In the genomic region with DNA sequence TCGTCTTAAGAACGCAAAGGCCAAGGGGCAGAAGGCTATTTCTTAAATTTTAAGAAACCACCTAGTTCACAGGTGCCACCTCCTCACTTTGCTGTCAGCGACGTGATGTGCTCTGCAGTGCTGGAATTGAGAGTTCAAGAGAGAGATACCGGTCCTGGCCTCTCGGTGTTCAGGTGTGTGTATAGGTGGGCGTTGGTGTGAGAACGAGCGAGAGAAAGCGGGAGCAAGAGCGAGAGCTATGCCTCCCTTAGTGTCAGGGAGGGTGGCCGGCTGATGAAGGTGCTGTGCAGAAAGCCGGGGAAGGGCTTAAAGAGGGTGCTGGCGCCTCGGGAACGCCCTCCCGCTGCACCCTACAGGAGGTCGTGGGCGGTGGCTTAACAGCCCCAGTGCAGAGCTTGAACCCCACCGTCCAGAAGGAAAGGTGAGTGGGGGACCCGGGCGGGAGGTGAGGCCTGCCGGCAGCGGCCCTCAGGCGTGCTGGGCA, we compare ENCODE assay signal across 8 cellular contexts.
DNase-seq lines count a peak whose midpoint lies in the region; TF ChIP-seq lines count a peak whose summit lies in the region.

No MANE protein-coding gene starts in this region.

- no peak overlapping the region for H3K27ac Mint-ChIP-seq in neural progenitor cell

- H2AFZ ChIP-seq in KMS-11 (ENCODE audit: low read depth) (peak overlapping the region; percentile 75), neural progenitor cell (replicated peaks) (peak overlapping the region; percentile 95)

- peak overlapping the region; percentile 82 for H3K4me3 Mint-ChIP-seq in neural progenitor cell

- H3K9me3 ChIP-seq in ES-I3 (ENCODE audit: control insufficient read depth, insufficient read depth, low read length), result no peaks in the 10 kb centered on the region; the same call in 1 of the 2 replicates
- H3K9me3 ChIP-seq in breast epithelium, result peaks cover 0 to 14% of the 10 kb centered on the region in 2 donors
- no peaks in the 10 kb centered on the region for H3K9me3 ChIP-seq in neural progenitor cell (ENCODE audit: low read depth)
- peaks cover 0 to 3% of the 10 kb centered on the region in 2 donors for H3K9me3 ChIP-seq in uterus

- peak overlapping the region; percentile 21 for H3K4me3 ChIP-seq in KMS-11 (IDR thresholded peaks at IDR 0.05; ENCODE audit: insufficient read depth, low read depth, low read length)
- H3K4me3 ChIP-seq in breast epithelium, result peak overlapping the region in 2 of 3 donors; percentile 48 to 57
- H3K4me3 ChIP-seq in neural progenitor cell, result peak overlapping the region; percentile 57
- no peak overlapping the region for H3K4me3 ChIP-seq in uterus

- H3K4me2 ChIP-seq in KMS-11 (peak overlapping the region; percentile 60), neural progenitor cell (peak overlapping the region; percentile 98)

- H3K27me3 ChIP-seq in KMS-11 (ENCODE audit: insufficient read depth, low read depth) (no peaks in the 10 kb centered on the region), breast epithelium (peaks cover 18 to 63% of the 10 kb centered on the region in 2 donors), neural progenitor cell (peaks cover 87% of the 10 kb centered on the region), uterus (peaks cover 7 to 67% of the 10 kb centered on the region in 2 donors)

- H3K4me1 ChIP-seq in ES-I3 (ENCODE audit: insufficient read depth, low read length) (no peaks in the 10 kb centered on the region), KMS-11 (ENCODE audit: low read depth, poor library complexity, severe bottlenecking) (peaks cover 8% of the 10 kb centered on the region), breast epithelium (peaks cover 12 to 34% of the 10 kb centered on the region in 2 donors), neural progenitor cell (peaks cover 19% of the 10 kb centered on the region), uterus (peaks cover 0 to 37% of the 10 kb centered on the region in 2 donors)

- H4K20me1 ChIP-seq in KMS-11 (ENCODE audit: insufficient read depth) (no peaks in the 10 kb centered on the region), neural progenitor cell (ENCODE audit: low read depth) (peaks cover 21% of the 10 kb centered on the region)

- peaks cover 32% of the 10 kb centered on the region for H3F3A ChIP-seq in neural progenitor cell (ENCODE audit: low read depth)

- H3K27ac ChIP-seq in KMS-11 (no peak overlapping the region; the same call in 1 of the 2 replicates), breast epithelium (no peak overlapping the region), neural progenitor cell (no peak overlapping the region), uterus (no peak overlapping the region)

- no peaks in the 10 kb centered on the region for H3K36me3 ChIP-seq in ES-I3 (ENCODE audit: insufficient read depth, low read length)
- H3K36me3 ChIP-seq in KMS-11 (ENCODE audit: insufficient read depth), result no peaks in the 10 kb centered on the region
- no peaks in the 10 kb centered on the region for H3K36me3 ChIP-seq in breast epithelium
- no peaks in the 10 kb centered on the region for H3K36me3 ChIP-seq in neural progenitor cell
- no peaks in the 10 kb centered on the region for H3K36me3 ChIP-seq in uterus

- H3K36me3 Mint-ChIP-seq in neural progenitor cell, result no peaks in the 10 kb centered on the region

- H3K79me2 ChIP-seq in KMS-11 (ENCODE audit: insufficient read depth, low read depth) (peaks cover 3% of the 10 kb centered on the region; the same call in 1 of the 2 replicates), neural progenitor cell (ENCODE audit: low read depth) (no peaks in the 10 kb centered on the region)

- no peak for TF ChIP-seq POLR2A in breast epithelium (IDR thresholded peaks at IDR 0.05)
- no peak for TF ChIP-seq POLR2A in uterus (IDR thresholded peaks at IDR 0.05)

- in situ Hi-C loops in GM13976 (cut with MboI; ENCODE audit: low sequenced_read_pairs, unreplicated experiment), result no loop called here

- TF ChIP-seq CTCF in KMS-11 (conservative IDR thresholded peaks at IDR 0.05; ENCODE audit: low read depth, low read length), result no peak
- TF ChIP-seq CTCF in breast epithelium (IDR thresholded peaks at IDR 0.05), result no peak
- TF ChIP-seq CTCF in neural progenitor cell (IDR thresholded peaks at IDR 0.05), result no peak
- TF ChIP-seq CTCF in GM13976 (IDR thresholded peaks at IDR 0.05; ENCODE audit: borderline replicate concordance, control extremely low read depth, extremely low read depth, insufficient read depth, missing control alignments), result no peak
- no peak for TF ChIP-seq CTCF in uterus (IDR thresholded peaks at IDR 0.05)

- peak overlapping the region; percentile 79; the same call in 1 of the 2 replicates for H3K9ac ChIP-seq in ES-I3 (ENCODE audit: low read depth, low read length)
- H3K9ac ChIP-seq in KMS-11, result peak overlapping the region; percentile 88; the same call in 1 of the 2 replicates
- H3K9ac ChIP-seq in neural progenitor cell, result no peak overlapping the region

- intact Hi-C loops in breast epithelium (cut with DNase I; ENCODE audit: low total_unique reads), result no loop called here
- intact Hi-C loops in uterus (cut with DNase I; ENCODE audit: low total_unique reads), result no loop called here

- peaks cover 35% of the 10 kb centered on the region for H3K4me1 Mint-ChIP-seq in neural progenitor cell

- H3K27me3 Mint-ChIP-seq in neural progenitor cell (ENCODE audit: insufficient read depth, low read depth), result peaks cover 61% of the 10 kb centered on the region

- DNase-seq in breast epithelium (ENCODE audit: low spot score in 2 of 2) (no peak), neural progenitor cell (ENCODE audit: low spot score) (peak; percentile 15), NCI-H446 (lab: John Stamatoyannopoulos, UW) (no peak), GM13976 (ENCODE audit: low spot score) (no peak), uterus (no peak), iPS-NIHi11 (ENCODE audit: low spot score) (no peak)

- H3K9me3 Mint-ChIP-seq in neural progenitor cell, result peaks cover 29% of the 10 kb centered on the region

Comparison
In these comparisons a context has a peak if more than half of its experiments do, and no peak if none do; other contexts are left out.
1. H3K4me3 ChIP-seq: peak in KMS-11 (single experiment), breast epithelium (2 of 3) and neural progenitor cell (single experiment); none in uterus (0 of 2).